ENCODE assay signal across 2 cellular contexts in the genomic region with DNA sequence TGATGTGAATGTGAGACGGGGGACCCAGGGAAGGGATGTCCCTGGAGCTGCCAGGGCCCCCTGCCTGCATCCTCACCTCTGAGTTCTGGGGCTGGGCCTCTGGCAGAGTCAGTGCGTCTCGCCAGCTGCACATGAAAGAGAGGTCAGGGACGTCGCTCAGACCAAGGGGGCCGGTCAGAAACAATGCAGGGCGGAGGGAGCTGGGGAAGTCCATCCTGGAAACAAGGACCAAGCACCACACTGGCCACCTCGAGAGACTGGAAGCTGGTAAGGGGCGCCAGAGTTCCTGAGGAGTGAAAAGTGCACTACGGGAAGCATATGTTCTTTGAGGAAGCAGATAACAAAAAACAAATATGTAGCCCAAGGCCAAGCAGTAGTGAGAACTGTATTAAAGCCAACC.
TF ChIP-seq lines count a peak whose summit lies in the region.

No MANE protein-coding gene starts in this region.

TF ChIP-seq in SK-N-SH, 30 proteins besides CTCF, POLR2A, EP300 and RAD21:
- TF ChIP-seq, protein P1, sequence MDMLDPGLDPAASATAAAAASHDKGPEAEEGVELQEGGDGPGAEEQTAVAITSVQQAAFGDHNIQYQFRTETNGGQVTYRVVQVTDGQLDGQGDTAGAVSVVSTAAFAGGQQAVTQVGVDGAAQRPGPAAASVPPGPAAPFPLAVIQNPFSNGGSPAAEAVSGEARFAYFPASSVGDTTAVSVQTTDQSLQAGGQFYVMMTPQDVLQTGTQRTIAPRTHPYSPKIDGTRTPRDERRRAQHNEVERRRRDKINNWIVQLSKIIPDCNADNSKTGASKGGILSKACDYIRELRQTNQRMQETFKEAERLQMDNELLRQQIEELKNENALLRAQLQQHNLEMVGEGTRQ (IDR thresholded peaks at IDR 0.05; ENCODE audit: borderline replicate concordance, low read depth, low read length), result no peak
- TF ChIP-seq, protein P2, sequence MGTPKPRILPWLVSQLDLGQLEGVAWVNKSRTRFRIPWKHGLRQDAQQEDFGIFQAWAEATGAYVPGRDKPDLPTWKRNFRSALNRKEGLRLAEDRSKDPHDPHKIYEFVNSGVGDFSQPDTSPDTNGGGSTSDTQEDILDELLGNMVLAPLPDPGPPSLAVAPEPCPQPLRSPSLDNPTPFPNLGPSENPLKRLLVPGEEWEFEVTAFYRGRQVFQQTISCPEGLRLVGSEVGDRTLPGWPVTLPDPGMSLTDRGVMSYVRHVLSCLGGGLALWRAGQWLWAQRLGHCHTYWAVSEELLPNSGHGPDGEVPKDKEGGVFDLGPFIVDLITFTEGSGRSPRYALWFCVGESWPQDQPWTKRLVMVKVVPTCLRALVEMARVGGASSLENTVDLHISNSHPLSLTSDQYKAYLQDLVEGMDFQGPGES (IDR thresholded peaks at IDR 0.05; ENCODE audit: low read depth, low read length), result no peak
- TF ChIP-seq, protein P3, sequence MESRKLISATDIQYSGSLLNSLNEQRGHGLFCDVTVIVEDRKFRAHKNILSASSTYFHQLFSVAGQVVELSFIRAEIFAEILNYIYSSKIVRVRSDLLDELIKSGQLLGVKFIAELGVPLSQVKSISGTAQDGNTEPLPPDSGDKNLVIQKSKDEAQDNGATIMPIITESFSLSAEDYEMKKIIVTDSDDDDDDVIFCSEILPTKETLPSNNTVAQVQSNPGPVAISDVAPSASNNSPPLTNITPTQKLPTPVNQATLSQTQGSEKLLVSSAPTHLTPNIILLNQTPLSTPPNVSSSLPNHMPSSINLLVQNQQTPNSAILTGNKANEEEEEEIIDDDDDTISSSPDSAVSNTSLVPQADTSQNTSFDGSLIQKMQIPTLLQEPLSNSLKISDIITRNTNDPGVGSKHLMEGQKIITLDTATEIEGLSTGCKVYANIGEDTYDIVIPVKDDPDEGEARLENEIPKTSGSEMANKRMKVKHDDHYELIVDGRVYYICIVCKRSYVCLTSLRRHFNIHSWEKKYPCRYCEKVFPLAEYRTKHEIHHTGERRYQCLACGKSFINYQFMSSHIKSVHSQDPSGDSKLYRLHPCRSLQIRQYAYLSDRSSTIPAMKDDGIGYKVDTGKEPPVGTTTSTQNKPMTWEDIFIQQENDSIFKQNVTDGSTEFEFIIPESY (IDR thresholded peaks at IDR 0.05; ENCODE audit: borderline replicate concordance, low read depth), result no peak
- TF ChIP-seq TCF12 (IDR thresholded peaks at IDR 0.05) (no peak), ELF1 (IDR thresholded peaks at IDR 0.05) (no peak), JUND (IDR thresholded peaks at IDR 0.05) (no peak), SMC3 (IDR thresholded peaks at IDR 0.05; ENCODE audit: low read depth, low read length) (no peak), MEF2A (IDR thresholded peaks at IDR 0.05; ENCODE audit: borderline replicate concordance, low read depth) (no peak), MXI1 (IDR thresholded peaks at IDR 0.05; ENCODE audit: low read depth, low read length) (no peak)

TF ChIP-seq in SK-N-SH treated with all-trans-retinoic acid at 6 μM for 48 hours, 23 proteins besides CTCF, POLR2A, EP300 and RAD21:
- TF ChIP-seq ZNF8 (CRISPR knock-in tag; IDR thresholded peaks at IDR 0.05) (no peak), TOX (CRISPR knock-in tag; IDR thresholded peaks at IDR 0.05; ENCODE audit: borderline replicate concordance) (no peak), CSDC2 (CRISPR knock-in tag; IDR thresholded peaks at IDR 0.05) (no peak), PPARA (CRISPR knock-in tag; IDR thresholded peaks at IDR 0.05; ENCODE audit: borderline replicate concordance) (no peak), SNAI2 (CRISPR knock-in tag; IDR thresholded peaks at IDR 0.05) (no peak), OSR1 (CRISPR knock-in tag; IDR thresholded peaks at IDR 0.05) (no peak), ISL1 (CRISPR knock-in tag; IDR thresholded peaks at IDR 0.05) (no peak), ZNF70 (CRISPR knock-in tag; IDR thresholded peaks at IDR 0.05) (no peak)
